ENCODE assay signal across 2 cellular contexts in genomic region chr5:43323488-43323887, GRCh38. TPM values are rescaled to one million over a fixed set of nuclear protein-coding genes. Genes with fewer than 3 reads are reported as not detected.
DNase-seq lines count a peak whose midpoint lies in the region; ATAC-seq, FAIRE-seq and TF ChIP-seq lines count a peak whose summit lies in the region.
"Not testable (repeated sequence)": the region's sequence is repeated elsewhere in the genome, so short reads cannot be mapped to it uniquely, and the experiment has no call there.

No MANE protein-coding gene starts in this region.

- peaks cover 23% of the 10 kb centered on the region for H3K36me3 Mint-ChIP-seq in neural crest cell (ENCODE audit: low read depth)

- peak overlapping the region; percentile 20 for H3K27ac Mint-ChIP-seq in neural crest cell (ENCODE audit: unreplicated experiment)

- in situ Hi-C loops in K562 (cut with MboI): not testable (repeated sequence)

- CTCF ChIA-PET in K562 (lab: Yijun Ruan, JAX; ENCODE audit: low intra/inter-chr PET ratio): not testable (repeated sequence)

- not testable (repeated sequence) for TF ChIP-seq RAD21 in K562 (CRISPR knock-in tag; conservative IDR thresholded peaks at IDR 0.05 in 1 of 2, IDR thresholded peaks at IDR 0.05 in 1 of 2)

- not testable (repeated sequence) for H2AFZ ChIP-seq in K562 (ENCODE audit: low read depth, low read length)

- not testable (repeated sequence) for H3K27me3 Mint-ChIP-seq in neural crest cell (ENCODE audit: low read depth)

- POLR2A ChIA-PET in K562 (lab: Yijun Ruan, JAX): not testable (repeated sequence)

- H4K20me1 ChIP-seq in K562 (replicated peaks; ENCODE audit: control insufficient read depth, insufficient read depth, low read length): not testable (repeated sequence)

- not testable (repeated sequence) for H3K27me3 ChIP-seq in K562 (ENCODE audit: control insufficient read depth in 2 of 2, insufficient read depth in 2 of 2, low read length in 2 of 2)

- not testable (repeated sequence) for TF ChIP-seq CTCF in K562 (IDR thresholded peaks at IDR 0.05 in 2 of 3, conservative IDR thresholded peaks at IDR 0.05 in 1 of 3; ENCODE audit: insufficient read depth in 2 of 3, low read depth in 1 of 3, low read length in 3 of 3); neural crest cell (conservative IDR thresholded peaks at IDR 0.05)

- peaks cover 19% of the 10 kb centered on the region for H3K9me3 Mint-ChIP-seq in neural crest cell

- H3K4me1 ChIP-seq in K562 (replicated peaks in 1 of 2; ENCODE audit: control insufficient read depth in 2 of 2, insufficient read depth in 2 of 2, low read length in 2 of 2): peaks cover 2 to 11% of the 10 kb centered on the region in 2 experiments; a peak in 3 of 5 replicates

- not testable (repeated sequence) for ATAC-seq in K562

- intact Hi-C loops in K562 (cut with micrococcal nuclease): not testable (repeated sequence)

- not testable (repeated sequence) for H3K9me3 ChIP-seq in K562 (replicated peaks; ENCODE audit: control insufficient read depth, insufficient read depth, low read depth, low read length)

- not testable (repeated sequence) for H3K4me3 ChIP-seq in K562

- not testable (repeated sequence) for FAIRE-seq in K562 (lab: Jason Lieb, UNC)

- not testable (repeated sequence) for H3K36me3 ChIP-seq in K562 (ENCODE audit: control insufficient read depth, insufficient read depth, low read length)

- TF ChIP-seq EP300 in K562 (IDR thresholded peaks at IDR 0.05; ENCODE audit: low read length): not testable (repeated sequence)

- not testable (repeated sequence) for BruUV-seq in K562 (replicated peaks; lab: Mats Ljungman, UMichigan)

- not testable (repeated sequence) for DNase-seq in K562 (ENCODE audit: extremely low read depth in 1 of 4, low spot score in 3 of 4); neural crest cell (ENCODE audit: low read depth, low spot score)

- H3K79me2 ChIP-seq in K562 (ENCODE audit: control insufficient read depth, insufficient read depth, low read length): not testable (repeated sequence)

- H3K4me3 Mint-ChIP-seq in neural crest cell: not testable (repeated sequence)

- not testable (repeated sequence) for TF ChIP-seq POLR2A in K562 (conservative IDR thresholded peaks at IDR 0.05)

- not testable (repeated sequence) for H3K9ac ChIP-seq in K562 (ENCODE audit: insufficient read depth in 1 of 2, low read depth in 2 of 2, low read length in 2 of 2)

- not testable (repeated sequence) for H3K4me2 ChIP-seq in K562 (ENCODE audit: insufficient read depth, low read length)

- WGBS in K562 (ENCODE audit: insufficient coverage, low coverage, missing lambda C conversion rate): 28% methylated on average over 3 of the region's 3 CpGs

- H3K9me1 ChIP-seq in K562 (ENCODE audit: control insufficient read depth, insufficient read depth, low read length): not testable (repeated sequence)

- not testable (repeated sequence) for H3K4me1 Mint-ChIP-seq in neural crest cell

- not testable (repeated sequence) for H3K27ac ChIP-seq in K562 (ENCODE audit: extremely low read depth, low read depth, low read length)

TF ChIP-seq in K562, 482 proteins besides CTCF, POLR2A, EP300 and RAD21:
- TF ChIP-seq AFF1 (IDR thresholded peaks at IDR 0.05; ENCODE audit: low read depth in 1 of 2, partially characterized antibody in 2 of 2): peak in 1 of 2 experiments; percentile 98
- peak; percentile 31 for TF ChIP-seq ZNF280A (IDR thresholded peaks at IDR 0.05; ENCODE audit: low read depth, partially characterized antibody)

RNA-seq across cellular contexts. Expression of gene HMGCS1, which starts 10.3 kb away (rescaled TPM):
- total RNA-seq in K562 (2011; cell fraction: chromatin; rRNA removed; ENCODE audit: low replicate concordance): 640 and 1,528 TPM in 2 replicates
- 261 and 443 TPM in 2 replicates for total RNA-seq in K562 (2011; cell fraction: nucleolus; rRNA removed)
- total RNA-seq in K562 (2011; cell fraction: nucleoplasm; rRNA removed): 645 and 660 TPM in 2 replicates
- total RNA-seq in K562 (2014; rRNA removed) (43.7 and 46.9 TPM in 2 replicates), K562 (2014; rRNA removed; fragmentation: Illumina TruSeq; extraction: Trizol) (131 and 160 TPM in 2 replicates), K562 (2015; rRNA removed; fragmentation: Illumina TruSeq; extraction: Trizol) (66.1 and 77.9 TPM in 2 replicates), K562 (2021) (116 and 137 TPM in 2 replicates), neural crest cell (518 and 529 TPM in 2 replicates)
- polyA plus RNA-seq in K562 (2011; rRNA removed) (337 and 342 TPM in 2 replicates), K562 (2014; fragmentation: Illumina TruSeq; extraction: Trizol) (139 and 165 TPM in 2 replicates), K562 (2014; fragmentation: Nextera tagmentation; extraction: Ambion mirVana) (10 to 100 TPM; 84.6 to 93.1 TPM), K562 (2014; rRNA removed) (111 and 122 TPM in 2 replicates)
- polyA plus RNA-seq in K562 (2011; cell fraction: cytosol; rRNA removed): 38.9 and 149 TPM in 2 replicates
- 209 and 452 TPM in 2 replicates for polyA plus RNA-seq in K562 (2011; cell fraction: nucleus; rRNA removed)
- 49.5 and 143 TPM in 2 replicates for polyA plus RNA-seq in K562 (2012)
- polyA minus RNA-seq in K562 (2011; rRNA and poly(A)+ RNA removed): 389 and 534 TPM in 2 replicates
- polyA minus RNA-seq in K562 (2011; cell fraction: cytosol; rRNA and poly(A)+ RNA removed): 123 and 131 TPM in 2 replicates
- polyA minus RNA-seq in K562 (2011; cell fraction: nucleus; rRNA and poly(A)+ RNA removed): 142 and 344 TPM in 2 replicates
